8 cellular contexts compared by ENCODE assay signal in genomic region chr15:101877649-101878048, GRCh38.
DNase-seq lines count a peak whose midpoint lies in the region; ATAC-seq and TF ChIP-seq lines count a peak whose summit lies in the region.
"Not testable (repeated sequence)": the region's sequence is repeated elsewhere in the genome, so short reads cannot be mapped to it uniquely, and the experiment has no call there.

No MANE protein-coding gene starts in this region.

- not testable (repeated sequence) for H3K4me3 Mint-ChIP-seq in GM23338; endothelial cell (ENCODE audit: unreplicated experiment); glutamatergic neuron (ENCODE audit: unreplicated experiment); nephron; type B pancreatic cell

- not testable (repeated sequence) for H3F3A ChIP-seq in GM23338 (replicated peaks; ENCODE audit: low read depth); PC-3 (ENCODE audit: low read length, unreplicated experiment)

- TF ChIP-seq CTCF in C4-2B (conservative IDR thresholded peaks at IDR 0.05) = peak; percentile 43
- peak; percentile 28 to 50 for TF ChIP-seq CTCF in GM23338 (conservative IDR thresholded peaks at IDR 0.05; ENCODE audit: low read depth in 2 of 2)
- TF ChIP-seq CTCF in PC-3 (conservative IDR thresholded peaks at IDR 0.05; ENCODE audit: low read depth, low read length) = 0 out of 2 replicates have a peak, but pooled peaks have one; percentile 32
- TF ChIP-seq CTCF in endothelial cell (IDR thresholded peaks at IDR 0.05; ENCODE audit: unreplicated experiment) = peak; percentile 13
- TF ChIP-seq CTCF in glutamatergic neuron (IDR thresholded peaks at IDR 0.05; ENCODE audit: partially characterized antibody, unreplicated experiment) = peak; percentile 47
- peak in 2 of 3 experiments; percentile 29 to 43 for TF ChIP-seq CTCF in nephron (IDR thresholded peaks at IDR 0.05; ENCODE audit: unreplicated experiment in 3 of 3)
- TF ChIP-seq CTCF in type B pancreatic cell (conservative IDR thresholded peaks at IDR 0.05) = peak; percentile 70

- not testable (repeated sequence) for H3K4me3 ChIP-seq in GM23338; PC-3 (ENCODE audit: low read length)

- H3K36me3 ChIP-seq in GM23338 (ENCODE audit: insufficient read depth); PC-3 (ENCODE audit: low read depth, low read length): not testable (repeated sequence)

- POLR2A ChIA-PET in PC-3 (lab: Charles Lee; ENCODE audit: unreplicated experiment) = not testable (repeated sequence)

- not testable (repeated sequence) for H3K79me2 ChIP-seq in GM23338 (replicated peaks; ENCODE audit: insufficient read depth); PC-3 (ENCODE audit: low read length)

- BruUV-seq in PC-3 (replicated peaks; lab: Mats Ljungman, UMichigan) = not testable (repeated sequence)

- ATAC-seq in GM23338, PC-3: not testable (repeated sequence)

- intact Hi-C loops in PC-3 (cut with micrococcal nuclease) = not testable (repeated sequence)

- H4K20me1 ChIP-seq in GM23338 (replicated peaks; ENCODE audit: insufficient read depth); PC-3 (ENCODE audit: low read length): not testable (repeated sequence)

- H3K4me2 ChIP-seq in GM23338; PC-3 (ENCODE audit: low read length): not testable (repeated sequence)

- H3K27me3 ChIP-seq in GM23338 (ENCODE audit: insufficient read depth); PC-3 (ENCODE audit: low read length): not testable (repeated sequence)

- not testable (repeated sequence) for H2AFZ ChIP-seq in GM23338; PC-3 (ENCODE audit: low read length)

- H3K9me3 ChIP-seq in PC-3 (ENCODE audit: low read length) = not testable (repeated sequence)

- H3K9me3 Mint-ChIP-seq in GM23338; endothelial cell (ENCODE audit: unreplicated experiment); glutamatergic neuron (ENCODE audit: unreplicated experiment); nephron; type B pancreatic cell: not testable (repeated sequence)

- not testable (repeated sequence) for H3K27me3 Mint-ChIP-seq in GM23338 (ENCODE audit: insufficient read depth, low read depth, poor library complexity); endothelial cell (ENCODE audit: unreplicated experiment); glutamatergic neuron (ENCODE audit: unreplicated experiment); nephron (ENCODE audit: low read depth); type B pancreatic cell

- not testable (repeated sequence) for H3K27ac Mint-ChIP-seq in GM23338; endothelial cell (ENCODE audit: unreplicated experiment); glutamatergic neuron (ENCODE audit: unreplicated experiment); nephron; type B pancreatic cell

- H3K4me1 ChIP-seq in GM23338 (ENCODE audit: insufficient read depth); PC-3 (ENCODE audit: insufficient read depth, low read length): not testable (repeated sequence)

- H3K4me1 Mint-ChIP-seq in GM23338; endothelial cell (ENCODE audit: unreplicated experiment); glutamatergic neuron (ENCODE audit: low read depth, unreplicated experiment); nephron; type B pancreatic cell (ENCODE audit: unreplicated experiment): not testable (repeated sequence)

- CTCF ChIA-PET in PC-3 (lab: Charles Lee) = not testable (repeated sequence)

- not testable (repeated sequence) for H3K9me2 ChIP-seq in GM23338 (ENCODE audit: insufficient read depth); PC-3 (replicated peaks; ENCODE audit: low read length)

- not testable (repeated sequence) for H3K36me3 Mint-ChIP-seq in GM23338 (ENCODE audit: low read depth); endothelial cell (ENCODE audit: low read depth, unreplicated experiment); glutamatergic neuron (ENCODE audit: unreplicated experiment); nephron (ENCODE audit: low read depth); type B pancreatic cell

- not testable (repeated sequence) for H3K9ac ChIP-seq in PC-3 (ENCODE audit: low read length)

- H3K27ac ChIP-seq in C4-2B; GM23338 (ENCODE audit: low read depth); PC-3 (ENCODE audit: low read length): not testable (repeated sequence)

- not testable (repeated sequence) for DNase-seq in GM23338 (ENCODE audit: low spot score); PC-3; endothelial cell (ENCODE audit: low spot score); glutamatergic neuron; type B pancreatic cell (ENCODE audit: extremely low spot score, unreplicated experiment)
- peak; percentile 1 for DNase-seq in astrocyte of the hippocampus (ENCODE audit: low read depth, low spot score)

Comparison
In these comparisons a context has a peak if more than half of its experiments do, and no peak if none do; other contexts are left out.
1. CTCF ChIP-seq: peak in every context shown above with its lines; median percentile 70 in type B pancreatic cell; 47 in glutamatergic neuron; 43 in C4-2B; 39 in GM23338; 36 in nephron; 32 in PC-3; 13 in endothelial cell.